ENCODE assay signal across 20 cellular contexts in genomic region chr13:102367836-102368235, GRCh38. TPM values are rescaled to one million over a fixed set of nuclear protein-coding genes. Genes with fewer than 3 reads are reported as not detected.
"Had no signal": no experiment of that assay in that cellular context is flagged by ENCODE, and none has a peak within 500 bp of the region (broad histone marks: within the 10 kb centered on the region; RNA-seq: fewer than 3 reads in every experiment).

No MANE protein-coding gene starts in this region.

- DNase-seq: IMR-90, Karpas-422, KG1, MV-4-11, NCI-H1048, NCI-H1105, NCI-H1417, NCI-H1436 treated with DMSO at 0.1 percent for 48 hours, NCI-H1694 treated with DMSO at 0.1 percent for 48 hours, NCI-H1930, NCI-H2081, NCI-H2107, NCI-H2227 treated with DMSO at 0.1 percent for 48 hours, NCI-H526 treated with DMSO at 0.1 percent for 48 hours, NCI-H774, SHP77, SK-N-SH, SW 1271 had no signal

RNA-seq across cellular contexts. Expression of gene FGF14, which starts 34.0 kb away (rescaled TPM):
- total RNA-seq: HepG2, HT1080 had no signal
- polyA plus RNA-seq: HepG2, IMR-90 had no signal
